ENCODE assay signal across 15 cellular contexts in genomic region chr7:821688-822087, GRCh38. TPM values are rescaled to one million over a fixed set of nuclear protein-coding genes. Genes with fewer than 3 reads are reported as not detected.
DNase-seq lines count a peak whose midpoint lies in the region; ATAC-seq and TF ChIP-seq lines count a peak whose summit lies in the region.
"Had no signal": no experiment of that assay in that cellular context is flagged by ENCODE, and none has a peak within 500 bp of the region (broad histone marks: within the 10 kb centered on the region; RNA-seq: fewer than 3 reads in every experiment).

No MANE protein-coding gene starts in this region.

- H3K27me3 ChIP-seq in SK-N-SH (ENCODE audit: insufficient read depth) (no peaks in the 10 kb centered on the region), esophagus squamous epithelium (no peaks in the 10 kb centered on the region)
- no peaks in the 10 kb centered on the region for H3K27me3 ChIP-seq in naive thymus-derived CD4-positive, alpha-beta T cell (ENCODE audit: control insufficient read depth in 2 of 2, insufficient read depth in 2 of 2, low read length in 2 of 2)
- H3K27me3 ChIP-seq: upper lobe of right lung had no signal

- no peak for TF ChIP-seq POLR2A in esophagus squamous epithelium (IDR thresholded peaks at IDR 0.05)

- TF ChIP-seq CTCF in SK-N-SH (IDR thresholded peaks at IDR 0.05): no peak
- peak in 2 of 6 experiments; percentile 14 to 30 for TF ChIP-seq CTCF in esophagus squamous epithelium (IDR thresholded peaks at IDR 0.05)
- no peak for TF ChIP-seq CTCF in type B pancreatic cell (conservative IDR thresholded peaks at IDR 0.05)

- H3K4me3 ChIP-seq in SK-N-SH (ENCODE audit: low read depth in 2 of 2, low read length in 1 of 2) (no peak overlapping the region), esophagus squamous epithelium (no peak overlapping the region)
- H3K4me3 ChIP-seq in naive thymus-derived CD4-positive, alpha-beta T cell (ENCODE audit: low read length): no peak overlapping the region
- H3K4me3 ChIP-seq: A549, skin epidermis, upper lobe of right lung had no signal

- peak overlapping the region; percentile 24 for H3K27ac Mint-ChIP-seq in memory B cell
- peak overlapping the region; percentile 66 for H3K27ac Mint-ChIP-seq in type B pancreatic cell
- H3K27ac Mint-ChIP-seq in naive thymus-derived CD4-positive, alpha-beta T cell: peak overlapping the region in 1 of 9 donors; percentile 62

- H3K79me2 ChIP-seq in SK-N-SH (ENCODE audit: insufficient read depth): peaks cover 100% of the 10 kb centered on the region

- peaks cover 22% of the 10 kb centered on the region for H3K36me3 Mint-ChIP-seq in memory B cell
- H3K36me3 Mint-ChIP-seq in type B pancreatic cell: peaks cover 26% of the 10 kb centered on the region
- peaks cover 0 to 29% (median 15%) of the 10 kb centered on the region in 5 donors for H3K36me3 Mint-ChIP-seq in naive thymus-derived CD4-positive, alpha-beta T cell

- no peak overlapping the region for H3K4me2 ChIP-seq in SK-N-SH
- H3K4me2 ChIP-seq: A549 had no signal

- ATAC-seq in SK-N-SH treated with all-trans-retinoic acid at 6 μM for 48 hours (no peak), memory B cell (ENCODE audit: low read depth) (no peak), GM21717 (IDR thresholded peaks at IDR 0.05; ENCODE audit: unreplicated experiment) (no peak)
- ATAC-seq in naive thymus-derived CD4-positive, alpha-beta T cell: no peak
- ATAC-seq: A549, upper lobe of right lung had no signal

- H3K9me3 Mint-ChIP-seq in memory B cell (no peaks in the 10 kb centered on the region), type B pancreatic cell (peaks cover 5% of the 10 kb centered on the region)
- no peaks in the 10 kb centered on the region for H3K9me3 Mint-ChIP-seq in naive thymus-derived CD4-positive, alpha-beta T cell

- TF ChIP-seq EP300 in SK-N-SH (IDR thresholded peaks at IDR 0.05; ENCODE audit: borderline replicate concordance in 1 of 2, low read depth in 1 of 2, low read length in 1 of 2): no peak

- H3K4me1 ChIP-seq in SK-N-SH (ENCODE audit: control insufficient read depth in 1 of 2, insufficient read depth in 2 of 2, low read depth in 1 of 2, low read length in 1 of 2) (peaks cover 31 to 42% of the 10 kb centered on the region in 2 experiments; a peak in 3 of 4 replicates), esophagus squamous epithelium (peaks cover 11 to 96% (median 46%) of the 10 kb centered on the region in 3 donors)
- peaks cover 5 to 12% of the 10 kb centered on the region in 2 donors for H3K4me1 ChIP-seq in naive thymus-derived CD4-positive, alpha-beta T cell (ENCODE audit: control insufficient read depth in 2 of 2, insufficient read depth in 2 of 2, low read length in 2 of 2)

- CTCF ChIA-PET in SK-N-SH (lab: Yijun Ruan, JAX): interaction anchor here (0.6 to 3.9 kb wide), 10 partner anchors 11 to 265 kb away, joined by 3 to 31 read pairs (median 4); partner anchors contain the start of gene SUN1
- CTCF ChIA-PET in naive thymus-derived CD4-positive, alpha-beta T cell (lab: Charles Lee): interaction anchor here (1.0 kb wide), 1 partner anchor 43 kb away, joined by 5 read pairs; no protein-coding TSS in a partner anchor

- DNase-seq in SK-N-SH (peak; percentile 66), esophagus squamous epithelium (lab: John Stamatoyannopoulos, UW) (no peak), memory B cell (ENCODE audit: low spot score in 2 of 2) (no peak), type B pancreatic cell (ENCODE audit: extremely low spot score, unreplicated experiment) (no peak)
- DNase-seq in activated CD4-positive, CD25-positive, alpha-beta regulatory T cell treated with anti-CD3 and anti-CD28 coated beads, Interleukin-2, amount 50 U/mL, for 72 hours: no peak
- DNase-seq in naive thymus-derived CD4-positive, alpha-beta T cell: no peak
- DNase-seq: activated CD8-positive, alpha-beta memory T cell treated with anti-CD3 and anti-CD28 coated beads, Interleukin-2, amount 50 U/mL, for 48 hours; NCI-H524; SHP77; upper lobe of right lung; WERI-Rb-1 had no signal

- H3K9me3 ChIP-seq in SK-N-SH: no peaks in the 10 kb centered on the region
- no peaks in the 10 kb centered on the region for H3K9me3 ChIP-seq in esophagus squamous epithelium
- H3K9me3 ChIP-seq in naive thymus-derived CD4-positive, alpha-beta T cell (ENCODE audit: control insufficient read depth in 2 of 3, low read length in 3 of 3): no peaks in the 10 kb centered on the region
- H3K9me3 ChIP-seq: A549, upper lobe of right lung had no signal

- 78% methylated on average over 11 of the region's 11 CpGs for WGBS in SK-N-SH (ENCODE audit: low lambda C conversion rate)
- whole genome bisulfite sequencing in esophagus squamous epithelium, 2 donors: 24 to 58% methylated on average over 10 to 11 of the region's 11 CpGs

- no peak overlapping the region for H3K4me3 Mint-ChIP-seq in memory B cell
- peak overlapping the region; percentile 21 for H3K4me3 Mint-ChIP-seq in type B pancreatic cell
- H3K4me3 Mint-ChIP-seq in naive thymus-derived CD4-positive, alpha-beta T cell: peak overlapping the region in 2 of 10 donors; percentile 29

- no peak overlapping the region for H2AFZ ChIP-seq in SK-N-SH (ENCODE audit: low read depth)

- peaks cover 21% of the 10 kb centered on the region for H3F3A ChIP-seq in SK-N-SH (replicated peaks; ENCODE audit: insufficient read depth)

- no peaks in the 10 kb centered on the region for H3K9me2 ChIP-seq in SK-N-SH

- H3K4me1 Mint-ChIP-seq in memory B cell (peaks cover 51% of the 10 kb centered on the region), type B pancreatic cell (ENCODE audit: unreplicated experiment) (peaks cover 55% of the 10 kb centered on the region)
- H3K4me1 Mint-ChIP-seq in naive thymus-derived CD4-positive, alpha-beta T cell: peaks cover 38 to 89% (median 79%) of the 10 kb centered on the region in 7 donors

- no peaks in the 10 kb centered on the region for H3K27me3 Mint-ChIP-seq in memory B cell
- no peaks in the 10 kb centered on the region for H3K27me3 Mint-ChIP-seq in type B pancreatic cell
- peaks cover 0 to 8% (median 0%) of the 10 kb centered on the region in 5 donors for H3K27me3 Mint-ChIP-seq in naive thymus-derived CD4-positive, alpha-beta T cell

- peaks cover 73% of the 10 kb centered on the region for H4K20me1 ChIP-seq in SK-N-SH (ENCODE audit: insufficient read depth)

- POLR2A ChIA-PET in SK-N-SH (lab: Yijun Ruan, JAX): no interaction called here
- POLR2A ChIA-PET in naive thymus-derived CD4-positive, alpha-beta T cell (lab: Charles Lee): no interaction called here

- peak overlapping the region in 1 of 2 experiments; percentile 62; a peak in 2 of 4 replicates for H3K27ac ChIP-seq in SK-N-SH (ENCODE audit: low read depth in 2 of 2, low read length in 1 of 2)
- peak overlapping the region; percentile 45 to 79 (median 67) for H3K27ac ChIP-seq in esophagus squamous epithelium
- no peak overlapping the region for H3K27ac ChIP-seq in naive thymus-derived CD4-positive, alpha-beta T cell (ENCODE audit: low read depth, low read length)
- H3K27ac ChIP-seq: A549, upper lobe of right lung, WERI-Rb-1 had no signal

- TF ChIP-seq RAD21 in SK-N-SH (IDR thresholded peaks at IDR 0.05; ENCODE audit: low read length): peak; percentile 69

- no peak overlapping the region for H3K9ac ChIP-seq in SK-N-SH

- peaks cover 2 to 19% of the 10 kb centered on the region in 2 experiments for H3K36me3 ChIP-seq in SK-N-SH (replicated peaks in 1 of 2; ENCODE audit: control insufficient read depth in 1 of 2, insufficient read depth in 2 of 2, low read length in 1 of 2)
- H3K36me3 ChIP-seq in esophagus squamous epithelium: peaks cover 0 to 26% (median 0%) of the 10 kb centered on the region in 3 donors
- H3K36me3 ChIP-seq in naive thymus-derived CD4-positive, alpha-beta T cell (ENCODE audit: control insufficient read depth in 2 of 3, insufficient read depth in 3 of 3, low read length in 3 of 3): peaks cover 0 to 17% (median 0%) of the 10 kb centered on the region in 3 experiments
- H3K36me3 ChIP-seq: upper lobe of right lung had no signal

- intact Hi-C loops in esophagus squamous epithelium (cut with DNase I): no loop called here
- intact Hi-C loops in naive thymus-derived CD4-positive, alpha-beta T cell (cut with micrococcal nuclease): no loop called here

TF ChIP-seq in SK-N-SH, 30 proteins besides CTCF, POLR2A, EP300 and RAD21:
- TF ChIP-seq SMC3 (IDR thresholded peaks at IDR 0.05; ENCODE audit: low read depth, low read length) (no peak; the same call in 1 of the 2 replicates), GATA2 (CRISPR knock-in tag; IDR thresholded peaks at IDR 0.05) (peak; percentile 54)

TF ChIP-seq in SK-N-SH treated with all-trans-retinoic acid at 6 μM for 48 hours, 23 proteins besides CTCF, POLR2A, EP300 and RAD21 (continues in another document):
- TF ChIP-seq TOX (CRISPR knock-in tag; IDR thresholded peaks at IDR 0.05; ENCODE audit: borderline replicate concordance) (no peak), POU6F1 (CRISPR knock-in tag; IDR thresholded peaks at IDR 0.05; ENCODE audit: borderline replicate concordance, low read depth) (no peak), ZC3H10 (CRISPR knock-in tag; IDR thresholded peaks at IDR 0.05) (no peak), ISL1 (CRISPR knock-in tag; IDR thresholded peaks at IDR 0.05) (no peak)

RNA-seq across cellular contexts. Expression of gene SUN1, which starts 10.6 kb away (rescaled TPM):
- polyA plus RNA-seq in SK-N-SH (2012; rRNA removed): 369 and 560 TPM in 2 replicates
- 137 and 282 TPM in 2 replicates for polyA plus RNA-seq in SK-N-SH (2012; cell fraction: cytosol; rRNA removed)
- polyA plus RNA-seq in SK-N-SH (2012; cell fraction: nucleus; rRNA removed): 1,170 and 1,470 TPM in 2 replicates
- total RNA-seq in esophagus squamous epithelium (100 to 1,000 TPM in 3 of 4 donors, 10 to 100 TPM in 1; 78.0 to 113 (median 105) TPM), type B pancreatic cell (ENCODE audit: low replicate concordance) (121 and 146 TPM in 2 replicates)
- 100 to 1,000 TPM in 3 of 5 experiments, 10 to 100 TPM in 2; 58.4 to 254 (median 114) TPM for total RNA-seq in naive thymus-derived CD4-positive, alpha-beta T cell
- 10 to 100 TPM; 39.4 to 69.0 TPM for polyA plus RNA-seq in naive thymus-derived CD4-positive, alpha-beta T cell

RNA-seq across cellular contexts. Expression of gene GET4, which starts 54.7 kb away (rescaled TPM):
- polyA plus RNA-seq in SK-N-SH (2012; rRNA removed): 63.1 and 65.4 TPM in 2 replicates
- polyA plus RNA-seq in SK-N-SH (2012; cell fraction: cytosol; rRNA removed): 20.4 and 32.7 TPM in 2 replicates
- 341 and 380 TPM in 2 replicates for polyA plus RNA-seq in SK-N-SH (2012; cell fraction: nucleus; rRNA removed)
- total RNA-seq in esophagus squamous epithelium (10 to 100 TPM; 22.3 to 29.6 (median 27.8) TPM), type B pancreatic cell (ENCODE audit: low replicate concordance) (46.3 and 50.0 TPM in 2 replicates)
- total RNA-seq in naive thymus-derived CD4-positive, alpha-beta T cell: 10 to 100 TPM; 42.6 to 82.1 (median 52.6) TPM
- polyA plus RNA-seq in naive thymus-derived CD4-positive, alpha-beta T cell: 10 to 100 TPM; 20.5 to 38.6 TPM
